In genomic region chr5:87412417-87413115, GRCh38 we compare ENCODE assay signal across 8 cellular contexts. TPM values are rescaled to one million over a fixed set of nuclear protein-coding genes. Genes with fewer than 3 reads are reported as not detected.
DNase-seq lines count a peak whose midpoint lies in the region; ATAC-seq and TF ChIP-seq lines count a peak whose summit lies in the region.

Gene CCNH (minus strand): TSS chr5:87412930. CDS start chr5:87412794, 136 bp downstream.

- H4K91ac ChIP-seq in H9 (ENCODE audit: insufficient read length, low read depth, low read length) = no peak within 1 kb of the TSS

- no peak within 1 kb of the TSS for H2BK12ac ChIP-seq in H9 (ENCODE audit: insufficient read length, low read depth, low read length)

- no peak within 1 kb of the TSS for H3K4ac ChIP-seq in H9 (ENCODE audit: low read depth, low read length)

- H3K4me3 ChIP-seq in MG63 (peak within 1 kb of the TSS; percentile 78), fibroblast of pulmonary artery (replicated peaks; ENCODE audit: low read depth, low read length) (peak within 1 kb of the TSS; percentile 91)

- no peak within 1 kb of the TSS for H2AK5ac ChIP-seq in H9 (ENCODE audit: insufficient read length, low read length)

- no peaks in the 10 kb centered on the region for H3K79me1 ChIP-seq in H9 (ENCODE audit: insufficient read depth, low read depth, low read length, poor library complexity, severe bottlenecking)

- peak within 1 kb of the TSS; percentile 25 for H2AFZ ChIP-seq in H9 (ENCODE audit: low read length)

- no peak within 1 kb of the TSS for H2BK120ac ChIP-seq in H9 (ENCODE audit: low read depth, low read length, poor library complexity, severe bottlenecking)

- TF ChIP-seq CTCF in H9 (conservative IDR thresholded peaks at IDR 0.05) (no peak), fibroblast of pulmonary artery (IDR thresholded peaks at IDR 0.05; ENCODE audit: low read length, missing control alignments) (no peak)

- H3K18ac ChIP-seq in H9 (ENCODE audit: insufficient read length, low read depth, low read length) = peak within 1 kb of the TSS; percentile 85

- no peak within 1 kb of the TSS for H4K5ac ChIP-seq in H9 (ENCODE audit: insufficient read length, low read depth, low read length)

- H3T11ph ChIP-seq in H9 (ENCODE audit: low read length) = no peak within 1 kb of the TSS

- no CpG with 5 or more reads among the region's 58 CpGs for WGBS in H9 (ENCODE audit: extremely low coverage, insufficient read length, low lambda C conversion rate)

- H3K36me3 Mint-ChIP-seq in H9 (ENCODE audit: insufficient read depth in 1 of 3, low read depth in 3 of 3) = peaks cover 19 to 34% (median 31%) of the 10 kb centered on the region in 3 experiments; a peak in 5 of 7 replicates
- H3K36me3 Mint-ChIP-seq in natural killer cell treated with Interleukin-12 subunit alpha and Interleukin-12 subunit beta and Interleukin-15 and Interleukin-18, amount 100 ng/mL, for 72 hours = peaks cover 27% of the 10 kb centered on the region

- H3K27ac Mint-ChIP-seq in H9 = peak within 1 kb of the TSS; percentile 96 to 98 (median 96)
- H3K27ac Mint-ChIP-seq in natural killer cell treated with Interleukin-12 subunit alpha and Interleukin-12 subunit beta and Interleukin-15 and Interleukin-18, amount 100 ng/mL, for 72 hours = peak within 1 kb of the TSS; percentile 97 to 98

- H3K27me3 ChIP-seq in H9 (ENCODE audit: insufficient read depth, low read length) = no peaks in the 10 kb centered on the region
- H3K27me3 ChIP-seq in MG63 = no peaks in the 10 kb centered on the region

- H2BK15ac ChIP-seq in H9 (ENCODE audit: low read depth, low read length) = no peak within 1 kb of the TSS

- peak within 1 kb of the TSS; percentile 89 to 97 for H3K4me3 Mint-ChIP-seq in H9
- H3K4me3 Mint-ChIP-seq in natural killer cell treated with Interleukin-12 subunit alpha and Interleukin-12 subunit beta and Interleukin-15 and Interleukin-18, amount 100 ng/mL, for 72 hours = peak within 1 kb of the TSS; percentile 98

- ATAC-seq in natural killer cell treated with Interleukin-12 subunit alpha and Interleukin-12 subunit beta and Interleukin-15 and Interleukin-18, amount 100 ng/mL, for 72 hours = peak; percentile 99 to 100
- ATAC-seq in stimulated activated naive CD8-positive, alpha-beta T cell treated with anti-CD3 and anti-CD28 coated beads, Interleukin-15, Interleukin-2, amounts not matched to agents 100 U/mL and 50 U/mL, for 24 hours = peak; percentile 100

- DNase-seq in ELR (ENCODE audit: low read depth) (peak; percentile 99), H9 (peak; percentile 98), MG63 (peak; percentile 99), SHP77 treated with DMSO at 0.1 percent for 48 hours (lab: John Stamatoyannopoulos, UW) (peak; percentile 96), fibroblast of pulmonary artery (ENCODE audit: low read depth) (peak; percentile 99)
- peak; percentile 98 for DNase-seq in activated effector memory CD4-positive, alpha-beta T cell treated with anti-CD3 and anti-CD28 coated beads, Interleukin-2, amount 50 U/mL, for 16 hours
- DNase-seq in natural killer cell treated with Interleukin-12 subunit alpha and Interleukin-12 subunit beta and Interleukin-15 and Interleukin-18, amount 100 ng/mL, for 72 hours (ENCODE audit: low spot score) = peak; percentile 97
- peak; percentile 96 for DNase-seq in stimulated activated naive CD8-positive, alpha-beta T cell treated with anti-CD3 and anti-CD28 coated beads, Interleukin-15, Interleukin-2, amounts not matched to agents 100 U/mL and 50 U/mL, for 24 hours

- H4K8ac ChIP-seq in H9 (replicated peaks; ENCODE audit: insufficient read length, low read depth, low read length) = no peak within 1 kb of the TSS

- no peak within 1 kb of the TSS for H3K23ac ChIP-seq in H9 (ENCODE audit: insufficient read length, low read depth, low read length)

- H3K36me3 ChIP-seq in MG63 = peaks cover 35% of the 10 kb centered on the region

- no peaks in the 10 kb centered on the region for H3K4me1 ChIP-seq in H9 (ENCODE audit: insufficient read depth, low read length)

- no peaks in the 10 kb centered on the region for H3K27me3 Mint-ChIP-seq in H9 (ENCODE audit: low read depth)
- H3K27me3 Mint-ChIP-seq in natural killer cell treated with Interleukin-12 subunit alpha and Interleukin-12 subunit beta and Interleukin-15 and Interleukin-18, amount 100 ng/mL, for 72 hours = peaks cover 7 to 14% of the 10 kb centered on the region in 2 donors

- peak within 1 kb of the TSS; percentile 80 for H3K14ac ChIP-seq in H9 (ENCODE audit: insufficient read depth, low read length)

- H3K9me3 Mint-ChIP-seq in H9 = no peaks in the 10 kb centered on the region; a peak in 1 of 5 replicates
- no peaks in the 10 kb centered on the region for H3K9me3 Mint-ChIP-seq in natural killer cell treated with Interleukin-12 subunit alpha and Interleukin-12 subunit beta and Interleukin-15 and Interleukin-18, amount 100 ng/mL, for 72 hours

- H3K4me2 ChIP-seq in H9 (ENCODE audit: insufficient read depth, insufficient read length, low read length) = peak within 1 kb of the TSS; percentile 91

- peaks cover 10 to 14% of the 10 kb centered on the region in 2 experiments for H3K4me1 Mint-ChIP-seq in H9
- H3K4me1 Mint-ChIP-seq in natural killer cell treated with Interleukin-12 subunit alpha and Interleukin-12 subunit beta and Interleukin-15 and Interleukin-18, amount 100 ng/mL, for 72 hours (ENCODE audit: low read depth in 2 of 2) = peaks cover 33 to 43% of the 10 kb centered on the region in 2 donors

- H3K56ac ChIP-seq in H9 (ENCODE audit: insufficient read length, low read depth, low read length) = no peak within 1 kb of the TSS

- peak within 1 kb of the TSS; percentile 88 for H3K9ac ChIP-seq in H9 (ENCODE audit: extremely low read depth, insufficient read length, low read length)

- no peak within 1 kb of the TSS for H2BK20ac ChIP-seq in H9 (ENCODE audit: low read depth, low read length, poor library complexity, severe bottlenecking)

- no peaks in the 10 kb centered on the region for H4K20me1 ChIP-seq in H9 (ENCODE audit: control insufficient read depth, insufficient read depth, insufficient read length)

- H3K27ac ChIP-seq in H9 (ENCODE audit: insufficient read length, low read depth, low read length) = peak within 1 kb of the TSS; percentile 23

- no peaks in the 10 kb centered on the region for H3K9me3 ChIP-seq in H9 (ENCODE audit: control insufficient read depth, low read depth, low read length)
- H3K9me3 ChIP-seq in MG63 = no peaks in the 10 kb centered on the region

- H2BK5ac ChIP-seq in H9 (ENCODE audit: insufficient read length, low read length) = no peak within 1 kb of the TSS

- peaks cover 6% of the 10 kb centered on the region for H3K23me2 ChIP-seq in H9 (ENCODE audit: insufficient read length, low read depth, low read length, poor library complexity, severe bottlenecking)

- H3K79me2 ChIP-seq in H9 (ENCODE audit: insufficient read depth, low read length) = peaks cover 5% of the 10 kb centered on the region; the same call in 1 of the 2 replicates

RNA-seq across cellular contexts. Expression of gene CCNH, which starts in this region (rescaled TPM):
- total RNA-seq in H9 (2021) = 37.9 and 38.3 TPM in 2 replicates
- 63.4 and 69.1 TPM in 2 replicates for total RNA-seq in MG63 (2014; rRNA removed; shearing (Covaris generic); ENCODE audit: low replicate concordance)
- 10 to 100 TPM; 63.2 to 96.9 TPM for total RNA-seq in natural killer cell treated with Interleukin-12 subunit alpha and Interleukin-12 subunit beta and Interleukin-15 and Interleukin-18, amount 100 ng/mL, for 72 hours

Comparison
In these comparisons a context has a peak if more than half of its experiments do, and no peak if none do; other contexts are left out.
1. Peak in every context shown above with its lines: DNase-seq, ATAC-seq, H3K4me3 ChIP-seq and H3K27ac ChIP-seq.